1 cellular context compared by ENCODE assay signal in genomic region chr12:27840229-27840999, GRCh38.
TF ChIP-seq lines count a peak whose summit lies in the region.

No MANE protein-coding gene starts in this region.

TF ChIP-seq in HEK293, 187 proteins besides CTCF, POLR2A, EP300 and RAD21 (continued from another document):
- TF ChIP-seq ELK4 (IDR thresholded peaks at IDR 0.05; ENCODE audit: borderline replicate concordance, low read depth, low read length) (no peak), ZNF155 (tag by site-specific recombination; IDR thresholded peaks at IDR 0.05) (no peak)
